In genomic region chr16:1019934-1020305, GRCh38 we compare ENCODE assay signal across 14 cellular contexts. TPM values are rescaled to one million over a fixed set of nuclear protein-coding genes. Genes with fewer than 3 reads are reported as not detected.
DNase-seq lines count a peak whose midpoint lies in the region; ATAC-seq and TF ChIP-seq lines count a peak whose summit lies in the region.
"Had no signal": no experiment of that assay in that cellular context is flagged by ENCODE, and none has a peak within 500 bp of the region (broad histone marks: within the 10 kb centered on the region; RNA-seq: fewer than 3 reads in every experiment).

No MANE protein-coding gene starts in this region.

- no peaks in the 10 kb centered on the region for H3K9me3 ChIP-seq in BE2C

- H3K4me1 ChIP-seq in BE2C = peaks cover 8% of the 10 kb centered on the region; the same call in 1 of the 2 replicates

- DNase-seq in BE2C = no peak
- peak; percentile 51 for DNase-seq in globus pallidus (ENCODE audit: low spot score)
- DNase-seq in sciatic nerve (ENCODE audit: low spot score) = no peak
- no peak for DNase-seq in NCI-H1694 treated with DMSO at 0.1 percent for 48 hours (lab: John Stamatoyannopoulos, UW)
- DNase-seq: activated CD8-positive, alpha-beta T cell treated with anti-CD3 and anti-CD28 coated beads for 36 hours; NCI-H1436; NCI-H526 treated with DMSO at 0.1 percent for 48 hours; stimulated activated CD4-positive, alpha-beta T cell treated with anti-CD3 and anti-CD28 coated beads, Interleukin-12 subunit alpha, Interleukin-12 subunit beta, amount 100 ng/mL, for 4 hours had no signal

- no peaks in the 10 kb centered on the region for H3K36me3 ChIP-seq in BE2C

- intact Hi-C loops in sciatic nerve (cut with DNase I) = no loop called here

- H3K4me3 ChIP-seq in BE2C (ENCODE audit: low read depth, low read length) = peak overlapping the region; percentile 50

- ATAC-seq in SK-N-SH treated with all-trans-retinoic acid at 6 μM for 48 hours (peak; percentile 50), sciatic nerve (peak; percentile 11), HG03457 (IDR thresholded peaks at IDR 0.05; ENCODE audit: unreplicated experiment) (no peak), GM18873 (IDR thresholded peaks at IDR 0.05; ENCODE audit: low FRiP score, unreplicated experiment) (no peak), HG02852 (IDR thresholded peaks at IDR 0.05; ENCODE audit: unreplicated experiment) (no peak)
- ATAC-seq: activated CD8-positive, alpha-beta T cell treated with anti-CD3 and anti-CD28 coated beads for 36 hours; HepG2 had no signal

- no peak for TF ChIP-seq CTCF in BE2C (IDR thresholded peaks at IDR 0.05; ENCODE audit: low read depth, low read length)

- peaks cover 39% of the 10 kb centered on the region for H3K27me3 ChIP-seq in BE2C

TF ChIP-seq in SK-N-SH treated with all-trans-retinoic acid at 6 μM for 48 hours, 23 proteins besides CTCF, POLR2A, EP300 and RAD21:
- TF ChIP-seq ARNTL (CRISPR knock-in tag; IDR thresholded peaks at IDR 0.05; ENCODE audit: borderline replicate concordance, low read depth) (no peak), TCF4 (CRISPR knock-in tag; IDR thresholded peaks at IDR 0.05; ENCODE audit: borderline replicate concordance) (no peak), SNAI2 (CRISPR knock-in tag; IDR thresholded peaks at IDR 0.05) (no peak), ZFP30 (CRISPR knock-in tag; IDR thresholded peaks at IDR 0.05) (no peak), GLIS3 (CRISPR knock-in tag; IDR thresholded peaks at IDR 0.05) (no peak), ZC3H10 (CRISPR knock-in tag; IDR thresholded peaks at IDR 0.05) (no peak), RARB (CRISPR knock-in tag; IDR thresholded peaks at IDR 0.05) (no peak), PPARA (CRISPR knock-in tag; IDR thresholded peaks at IDR 0.05; ENCODE audit: borderline replicate concordance) (no peak), ZNF8 (CRISPR knock-in tag; IDR thresholded peaks at IDR 0.05) (no peak), CREB5 (CRISPR knock-in tag; IDR thresholded peaks at IDR 0.05; ENCODE audit: low read depth) (no peak), OSR1 (CRISPR knock-in tag; IDR thresholded peaks at IDR 0.05) (no peak), ZNF70 (CRISPR knock-in tag; IDR thresholded peaks at IDR 0.05) (no peak), BACH2 (CRISPR knock-in tag; IDR thresholded peaks at IDR 0.05; ENCODE audit: borderline replicate concordance) (no peak), ZNF565 (CRISPR knock-in tag; conservative IDR thresholded peaks at IDR 0.05; ENCODE audit: low read depth) (no peak), CSDC2 (CRISPR knock-in tag; IDR thresholded peaks at IDR 0.05) (no peak), CSRNP3 (CRISPR knock-in tag; IDR thresholded peaks at IDR 0.05) (no peak), ZFP3 (CRISPR knock-in tag; IDR thresholded peaks at IDR 0.05) (no peak)
- TF ChIP-seq, protein P1, sequence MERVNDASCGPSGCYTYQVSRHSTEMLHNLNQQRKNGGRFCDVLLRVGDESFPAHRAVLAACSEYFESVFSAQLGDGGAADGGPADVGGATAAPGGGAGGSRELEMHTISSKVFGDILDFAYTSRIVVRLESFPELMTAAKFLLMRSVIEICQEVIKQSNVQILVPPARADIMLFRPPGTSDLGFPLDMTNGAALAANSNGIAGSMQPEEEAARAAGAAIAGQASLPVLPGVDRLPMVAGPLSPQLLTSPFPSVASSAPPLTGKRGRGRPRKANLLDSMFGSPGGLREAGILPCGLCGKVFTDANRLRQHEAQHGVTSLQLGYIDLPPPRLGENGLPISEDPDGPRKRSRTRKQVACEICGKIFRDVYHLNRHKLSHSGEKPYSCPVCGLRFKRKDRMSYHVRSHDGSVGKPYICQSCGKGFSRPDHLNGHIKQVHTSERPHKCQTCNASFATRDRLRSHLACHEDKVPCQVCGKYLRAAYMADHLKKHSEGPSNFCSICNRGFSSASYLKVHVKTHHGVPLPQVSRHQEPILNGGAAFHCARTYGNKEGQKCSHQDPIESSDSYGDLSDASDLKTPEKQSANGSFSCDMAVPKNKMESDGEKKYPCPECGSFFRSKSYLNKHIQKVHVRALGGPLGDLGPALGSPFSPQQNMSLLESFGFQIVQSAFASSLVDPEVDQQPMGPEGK (CRISPR knock-in tag; IDR thresholded peaks at IDR 0.05; ENCODE audit: borderline replicate concordance) = no peak

RNA-seq across cellular contexts. Expression of gene SOX8, which starts 38.4 kb away (rescaled TPM):
- polyA plus RNA-seq in BE2C (2012; ENCODE audit: insufficient read depth, insufficient read length, low read depth) = not detected
- 57.7 TPM for total RNA-seq in sciatic nerve

RNA-seq across cellular contexts. Expression of gene LMF1, which starts 49.1 kb away (rescaled TPM):
- polyA plus RNA-seq in BE2C (2012; ENCODE audit: insufficient read depth, insufficient read length, low read depth) = 4.3 TPM
- total RNA-seq in sciatic nerve = 31.3 TPM

RNA-seq across cellular contexts. Expression of gene SSTR5, which starts 52.6 kb away (rescaled TPM):
- polyA plus RNA-seq in BE2C (2012; ENCODE audit: insufficient read depth, insufficient read length, low read depth) = not detected
- not detected for total RNA-seq in sciatic nerve
- total RNA-seq: activated CD8-positive, alpha-beta T cell treated with anti-CD3 and anti-CD28 coated beads for 36 hours; chondrocyte had no signal

Comparison
In these comparisons a context has a peak if more than half of its experiments do, and no peak if none do; other contexts are left out.
1. ATAC-seq: peak in SK-N-SH treated with all-trans-retinoic acid at 6 μM for 48 hours (single experiment) and sciatic nerve (single experiment); none in HG03457 (single experiment), GM18873 (single experiment) and HG02852 (single experiment).